ENCODE assay signal across 8 cellular contexts in the genomic region with DNA sequence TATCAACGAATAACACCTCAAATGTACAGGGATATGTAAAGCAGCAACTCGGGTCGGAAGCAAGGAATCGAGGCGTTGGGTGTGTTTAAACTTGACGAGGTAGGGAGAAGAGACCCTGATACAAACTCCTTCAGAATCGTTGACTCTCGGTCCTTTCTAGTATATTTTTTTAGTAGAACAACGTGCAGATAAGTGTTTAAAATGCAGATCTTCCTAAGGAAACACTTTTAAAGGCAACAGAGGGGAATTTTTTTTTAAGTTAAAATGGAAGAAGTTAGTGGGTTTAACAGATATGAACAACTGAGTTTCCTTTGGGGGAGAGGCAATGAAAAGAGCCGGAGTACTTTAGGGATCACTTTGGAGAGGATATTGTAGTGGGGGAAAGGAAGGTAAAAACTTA. TPM values are rescaled to one million over a fixed set of nuclear protein-coding genes. Genes with fewer than 3 reads are reported as not detected.
DNase-seq lines count a peak whose midpoint lies in the region; ATAC-seq and TF ChIP-seq lines count a peak whose summit lies in the region.

No MANE protein-coding gene starts in this region.

- H3K9ac ChIP-seq in colonic mucosa (ENCODE audit: low read depth in 2 of 2, low read length in 2 of 2): peak overlapping the region in 1 of 2 donors; percentile 96

- peak overlapping the region; percentile 98 to 100 (median 98) for H3K27ac Mint-ChIP-seq in nephron

- peak overlapping the region; percentile 97 to 99 (median 97) for H3K4me3 Mint-ChIP-seq in nephron

- H3K36me3 ChIP-seq in BE2C (no peaks in the 10 kb centered on the region; the same call in 1 of the 2 replicates), KOPT-K1 (ENCODE audit: insufficient read depth, low read length) (peaks cover 18% of the 10 kb centered on the region), colonic mucosa (no peaks in the 10 kb centered on the region)

- peaks cover 34% of the 10 kb centered on the region for H3K4me1 Mint-ChIP-seq in nephron

- no peak for DNase-seq in BE2C
- DNase-seq in colonic mucosa: no peak
- no peak for DNase-seq in GF-D8 (lab: John Stamatoyannopoulos, UW)

- H3K27ac ChIP-seq in KOPT-K1 (ENCODE audit: low read depth, low read length, poor library complexity, severe bottlenecking) (peak overlapping the region; percentile 89), colonic mucosa (peak overlapping the region; percentile 96)

- H3K36me3 Mint-ChIP-seq in nephron (ENCODE audit: low read depth): peaks cover 54% of the 10 kb centered on the region

- no peaks in the 10 kb centered on the region for H3K9me3 ChIP-seq in BE2C
- H3K9me3 ChIP-seq in KOPT-K1 (ENCODE audit: insufficient read depth, low read length, poor library complexity, severe bottlenecking): no peaks in the 10 kb centered on the region
- H3K9me3 ChIP-seq in colonic mucosa: no peaks in the 10 kb centered on the region

- no peaks in the 10 kb centered on the region for H3K27me3 ChIP-seq in BE2C
- H3K27me3 ChIP-seq in colonic mucosa: no peaks in the 10 kb centered on the region

- H3K27me3 Mint-ChIP-seq in nephron (ENCODE audit: low read depth): no peaks in the 10 kb centered on the region

- H3K9me3 Mint-ChIP-seq in nephron: peaks cover 12% of the 10 kb centered on the region

- H3K4me1 ChIP-seq in BE2C (peaks cover 3% of the 10 kb centered on the region; the same call in 1 of the 2 replicates), colonic mucosa (peaks cover 10% of the 10 kb centered on the region)

- ATAC-seq in GM18502 (IDR thresholded peaks at IDR 0.05; ENCODE audit: poor library complexity, unreplicated experiment) (no peak), GM21737 (IDR thresholded peaks at IDR 0.05; ENCODE audit: unreplicated experiment) (no peak), GM21381 (IDR thresholded peaks at IDR 0.05; ENCODE audit: unreplicated experiment) (no peak)

- intact Hi-C loops in colonic mucosa (cut with DNase I): loop anchor here (10.0 kb wide), 1 partner anchor 658 kb away; the partner anchor contains the start of gene NMD3

- TF ChIP-seq CTCF in BE2C (IDR thresholded peaks at IDR 0.05; ENCODE audit: low read depth, low read length) (no peak), colonic mucosa (IDR thresholded peaks at IDR 0.05) (no peak), nephron (IDR thresholded peaks at IDR 0.05; ENCODE audit: unreplicated experiment in 3 of 3) (no peak)

- H3K4me3 ChIP-seq in BE2C (ENCODE audit: low read depth, low read length): peak overlapping the region; percentile 85
- peak overlapping the region; percentile 70 for H3K4me3 ChIP-seq in colonic mucosa

RNA-seq across cellular contexts. Expression of gene KPNA4, which starts 1.1 kb away (rescaled TPM):
- polyA plus RNA-seq in BE2C (2012; ENCODE audit: insufficient read depth, insufficient read length, low read depth): 21.4 TPM
- total RNA-seq in colonic mucosa: 10 to 100 TPM; 41.6 to 60.6 TPM
